In the genomic region with DNA sequence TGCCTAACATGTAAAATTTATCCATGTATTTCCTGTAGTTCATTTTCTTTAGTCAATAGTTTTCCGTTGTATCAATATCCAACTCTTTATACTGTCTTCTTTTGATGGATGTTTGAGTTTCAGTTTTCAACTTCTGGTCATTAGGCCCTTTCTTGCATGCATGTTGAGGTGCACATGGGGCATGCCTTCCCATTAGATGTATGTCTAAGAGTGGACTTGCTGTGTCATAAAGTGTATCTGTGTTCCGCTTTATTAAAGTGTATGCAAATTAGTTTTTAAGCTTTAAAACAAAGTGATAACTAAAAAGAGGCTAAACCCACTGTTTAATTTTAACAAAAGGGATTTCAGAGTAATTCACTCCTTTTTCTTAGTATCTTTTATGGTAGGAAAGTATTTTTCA, we compare ENCODE assay signal across 18 cellular contexts.
"Had no signal": no experiment of that assay in that cellular context is flagged by ENCODE, and none has a peak within 500 bp of the region (broad histone marks: within the 10 kb centered on the region; RNA-seq: fewer than 3 reads in every experiment).

No MANE protein-coding gene starts in this region.

- H3K9me3 Mint-ChIP-seq: stimulated activated effector memory CD8-positive, alpha-beta T cell treated with anti-CD3 and anti-CD28 coated beads, Interleukin-12 subunit alpha, Interleukin-12 subunit beta, amount 100 ng/mL, for 72 hours had no signal

- H3K4me1 ChIP-seq: ascending aorta had no signal

- H3K9me3 ChIP-seq: ascending aorta, gastroesophageal sphincter, heart right ventricle had no signal

- H3K4me3 Mint-ChIP-seq: activated CD4-positive, alpha-beta T cell treated with anti-CD3 and anti-CD28 coated beads, Interleukin-2, amount 10 ng/mL, durations not matched to agents 7 days and 5 days; activated CD8-positive, alpha-beta T cell treated with anti-CD3 and anti-CD28 coated beads, Interleukin-2, amount 10 ng/mL, durations not matched to agents 7 days and 5 days; activated naive CD4-positive, alpha-beta T cell treated with anti-CD3 and anti-CD28 coated beads, Interleukin-2, amount 50 U/mL, for 24 hours; activated T-cell treated with anti-CD3 and anti-CD28 coated beads, Interleukin-2, amount 50 U/mL, for 4 hours; stimulated activated effector memory CD8-positive, alpha-beta T cell treated with anti-CD3 and anti-CD28 coated beads, Interleukin-12 subunit alpha, Interleukin-12 subunit beta, amount 100 ng/mL, for 72 hours had no signal

- ATAC-seq: activated CD4-positive, CD25-positive, alpha-beta regulatory T cell treated with anti-CD3 and anti-CD28 coated beads, Interleukin-2, amount 50 U/mL, for 24 hours; activated CD8-positive, alpha-beta T cell treated with anti-CD3 and anti-CD28 coated beads, Interleukin-2, amount 10 ng/mL, durations not matched to agents 7 days and 5 days; activated T-cell treated with anti-CD3 and anti-CD28 coated beads, Interleukin-2, amount 50 U/mL, for 4 hours; esophagus mucosa; gastroesophageal sphincter; heart right ventricle; left ventricle myocardium superior; sciatic nerve; stimulated activated effector memory CD8-positive, alpha-beta T cell treated with anti-CD3 and anti-CD28 coated beads, Interleukin-12 subunit alpha, Interleukin-12 subunit beta, amount 100 ng/mL, for 72 hours had no signal

- H3K27ac Mint-ChIP-seq: activated CD4-positive, alpha-beta T cell treated with anti-CD3 and anti-CD28 coated beads, Interleukin-2, amount 10 ng/mL, durations not matched to agents 7 days and 5 days; activated CD8-positive, alpha-beta T cell treated with anti-CD3 and anti-CD28 coated beads, Interleukin-2, amount 10 ng/mL, durations not matched to agents 7 days and 5 days; activated naive CD4-positive, alpha-beta T cell treated with anti-CD3 and anti-CD28 coated beads, Interleukin-2, amount 50 U/mL, for 24 hours had no signal

- H3K27ac ChIP-seq: ascending aorta, gastroesophageal sphincter, heart right ventricle, parathyroid adenoma had no signal

- H3K4me3 ChIP-seq: ascending aorta, gastroesophageal sphincter, heart right ventricle, smooth muscle cell had no signal

- H3K36me3 ChIP-seq: ascending aorta, gastroesophageal sphincter, heart right ventricle had no signal

- H3K27me3 Mint-ChIP-seq: activated CD4-positive, alpha-beta T cell treated with anti-CD3 and anti-CD28 coated beads, Interleukin-2, amount 10 ng/mL, durations not matched to agents 7 days and 5 days; activated naive CD4-positive, alpha-beta T cell treated with anti-CD3 and anti-CD28 coated beads, Interleukin-2, amount 50 U/mL, for 24 hours had no signal

- H2AFZ ChIP-seq: parathyroid adenoma had no signal

- H3K27me3 ChIP-seq: ascending aorta, gastroesophageal sphincter, heart right ventricle had no signal

- H3K9ac ChIP-seq: parathyroid adenoma had no signal

- DNase-seq: activated CD4-positive, alpha-beta T cell treated with anti-CD3 and anti-CD28 coated beads, Interleukin-2, amount 10 ng/mL, durations not matched to agents 7 days and 5 days; activated CD8-positive, alpha-beta T cell treated with anti-CD3 and anti-CD28 coated beads, Interleukin-2, amount 10 ng/mL, durations not matched to agents 7 days and 5 days; activated effector memory CD4-positive, alpha-beta T cell treated with anti-CD3 and anti-CD28 coated beads, Interleukin-2, amount 50 U/mL, for 16 hours; activated T-cell treated with anti-CD3 and anti-CD28 coated beads, Interleukin-2, amount 50 U/mL, for 4 hours; cortex of kidney; heart right ventricle; left ventricle myocardium superior; stimulated activated CD4-positive, alpha-beta T cell treated with anti-CD3 and anti-CD28 coated beads, Interleukin-4, amount 100 ng/mL, for 1 hour; T1000 had no signal

- H3K4me2 ChIP-seq: smooth muscle cell had no signal
